In genomic region chr7:84949501-84949900, GRCh38 we compare ENCODE assay signal across 21 cellular contexts.
"Had no signal": no experiment of that assay in that cellular context is flagged by ENCODE, and none has a peak within 500 bp of the region (broad histone marks: within the 10 kb centered on the region; RNA-seq: fewer than 3 reads in every experiment).

No MANE protein-coding gene starts in this region.

- H3K9me3 ChIP-seq: esophagus muscularis mucosa, gastrocnemius medialis, heart right ventricle, neutrophil had no signal

- H3K27ac Mint-ChIP-seq: effector memory CD8-positive, alpha-beta T cell; naive B cell had no signal

- H3K4me1 ChIP-seq: esophagus muscularis mucosa, gastrocnemius medialis, heart right ventricle had no signal

- H3K4me3 ChIP-seq: dorsolateral prefrontal cortex, esophagus muscularis mucosa, gastrocnemius medialis, heart right ventricle, lung, skin epidermis had no signal

- H3K4me1 Mint-ChIP-seq: naive B cell had no signal

- H3K27ac ChIP-seq: dorsolateral prefrontal cortex, epithelial cell of prostate, esophagus muscularis mucosa, gastrocnemius medialis, heart right ventricle, neutrophil, skin epidermis had no signal

- H3K4me3 Mint-ChIP-seq: effector memory CD8-positive, alpha-beta T cell; naive B cell had no signal

- H3K36me3 Mint-ChIP-seq: naive B cell had no signal

- H3K27me3 Mint-ChIP-seq: effector memory CD8-positive, alpha-beta T cell; naive B cell had no signal

- ATAC-seq: effector memory CD8-positive, alpha-beta T cell; gastrocnemius medialis; heart right ventricle; left colon; left ventricle myocardium superior; sciatic nerve had no signal

- H3K27me3 ChIP-seq: dorsolateral prefrontal cortex, esophagus muscularis mucosa, gastrocnemius medialis, heart right ventricle, neutrophil had no signal

- H3K36me3 ChIP-seq: esophagus muscularis mucosa, gastrocnemius medialis, heart right ventricle, neutrophil had no signal

- DNase-seq: central memory CD4-positive, alpha-beta T cell; cortex of kidney; dorsolateral prefrontal cortex; effector memory CD8-positive, alpha-beta T cell; gastrocnemius medialis; heart right ventricle; left colon; left ventricle myocardium superior; mesenchymal stem cell; midbrain; naive B cell; stimulated activated CD4-positive, alpha-beta T cell treated with anti-CD3 and anti-CD28 coated beads, Interleukin-12 subunit alpha, Interleukin-12 subunit beta, amount 100 ng/mL, for 4 hours; stimulated activated CD4-positive, alpha-beta T cell treated with anti-CD3 and anti-CD28 coated beads, Interleukin-2, amount 100 ng/mL, for 48 hours; stimulated activated naive CD4-positive, alpha-beta T cell treated with Interleukin-2 at 50 U/mL for 16 hours; trophoblast cell had no signal
